18 cellular contexts compared by ENCODE assay signal in the genomic region with DNA sequence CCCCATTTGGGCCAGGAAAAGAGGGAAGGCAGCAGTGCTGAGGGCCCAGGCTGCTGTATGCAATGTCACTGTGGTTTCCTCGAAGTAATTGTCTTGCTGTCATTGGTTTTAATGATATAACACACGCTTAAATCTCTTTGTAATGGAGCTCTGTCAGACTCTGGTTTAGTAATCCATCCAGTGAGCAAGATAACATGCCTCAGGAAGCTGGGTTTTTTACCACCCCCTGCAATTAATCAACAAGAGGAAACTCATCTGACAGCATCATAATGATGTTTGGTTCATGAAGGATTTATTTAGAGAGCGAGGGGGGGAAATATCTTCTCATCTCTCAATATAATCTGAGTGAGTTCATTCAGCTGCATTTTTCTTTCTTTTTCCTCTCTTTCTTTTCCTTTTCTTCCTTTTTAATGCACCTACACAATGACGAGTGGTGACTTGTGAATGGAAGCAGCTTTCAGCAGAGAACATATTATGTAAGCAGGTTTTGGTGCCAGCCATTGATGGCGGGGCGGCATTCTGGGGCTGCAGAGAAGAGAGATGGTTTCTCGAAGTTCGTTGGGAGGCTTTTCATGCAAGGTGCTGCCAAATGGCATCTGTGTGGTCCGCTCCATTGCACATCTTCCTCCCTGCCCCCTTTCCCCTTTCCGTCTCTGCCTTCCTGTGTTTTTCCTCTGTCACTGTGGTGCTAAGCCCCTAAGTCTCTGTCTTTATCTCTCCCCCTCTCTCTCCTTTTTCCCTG. TPM values are rescaled to one million over a fixed set of nuclear protein-coding genes. Genes with fewer than 3 reads are reported as not detected.
A peak's percentile ranks its signal among the peaks of the same experiment; 100 is the strongest.
DNase-seq lines count a peak whose midpoint lies in the region; ATAC-seq and TF ChIP-seq lines count a peak whose summit lies in the region.
"Had no signal": no experiment of that assay in that cellular context is flagged by ENCODE, and none has a peak within 500 bp of the region (broad histone marks: within the 10 kb centered on the region; RNA-seq: fewer than 3 reads in every experiment).

No MANE protein-coding gene starts in this region.

- H3K27ac Mint-ChIP-seq in activated CD4-positive, alpha-beta T cell treated with anti-CD3 and anti-CD28 coated beads for 36 hours, result peak overlapping the region; percentile 20
- H3K27ac Mint-ChIP-seq: CD8-positive, alpha-beta T cell had no signal

- no peak for DNase-seq in activated CD4-positive, alpha-beta T cell treated with anti-CD3 and anti-CD28 coated beads for 36 hours
- no peak for DNase-seq in activated CD4-positive, alpha-beta T cell treated with anti-CD3 and anti-CD28 coated beads for 1 hour
- DNase-seq in UCSD-AML1 (lab: John Stamatoyannopoulos, UW; ENCODE audit: unreplicated experiment) (peak; percentile 51), head of caudate nucleus (peak in 39 of 42 donors; percentile 19 to 79 (median 48)), DMS153 (lab: John Stamatoyannopoulos, UW) (no peak), left ventricle myocardium superior (no peak), psoas muscle (no peak)
- DNase-seq: ACHN; CD8-positive, alpha-beta T cell; gastrocnemius medialis; NCI-H526 treated with DMSO at 0.1 percent for 48 hours had no signal

- peaks cover 2% of the 10 kb centered on the region for H3K4me1 Mint-ChIP-seq in activated CD4-positive, alpha-beta T cell treated with anti-CD3 and anti-CD28 coated beads for 36 hours

- H3K9me3 Mint-ChIP-seq in activated CD4-positive, alpha-beta T cell treated with anti-CD3 and anti-CD28 coated beads for 36 hours (ENCODE audit: low read depth), result no peaks in the 10 kb centered on the region
- H3K9me3 Mint-ChIP-seq: CD8-positive, alpha-beta T cell; central memory CD8-positive, alpha-beta T cell; neural crest cell had no signal

- peaks cover 2 to 8% (median 3%) of the 10 kb centered on the region in 3 donors for H3K27me3 ChIP-seq in psoas muscle (ENCODE audit: insufficient read depth in 3 of 3, low read length in 2 of 3)
- H3K27me3 ChIP-seq: gastrocnemius medialis, right atrium auricular region, vagina had no signal

- no peaks in the 10 kb centered on the region for H3K9me3 ChIP-seq in psoas muscle
- H3K9me3 ChIP-seq: gastrocnemius medialis, right atrium auricular region, vagina had no signal

- H3K4me3 ChIP-seq in psoas muscle, result no peak overlapping the region
- H3K4me3 ChIP-seq: gastrocnemius medialis, lung, right atrium auricular region, vagina had no signal

- H3K36me3 Mint-ChIP-seq in activated CD4-positive, alpha-beta T cell treated with anti-CD3 and anti-CD28 coated beads for 36 hours (ENCODE audit: low read depth), result no peaks in the 10 kb centered on the region
- H3K36me3 Mint-ChIP-seq: CD8-positive, alpha-beta T cell had no signal

- H3K4me3 Mint-ChIP-seq in activated CD4-positive, alpha-beta T cell treated with anti-CD3 and anti-CD28 coated beads for 36 hours, result no peak overlapping the region
- H3K4me3 Mint-ChIP-seq: CD8-positive, alpha-beta T cell; central memory CD8-positive, alpha-beta T cell; neural crest cell had no signal

- POLR2A ChIA-PET in activated CD4-positive, alpha-beta T cell treated with anti-CD3 and anti-CD28 coated beads for 36 hours (lab: Charles Lee), result no interaction called here

- H3K27me3 Mint-ChIP-seq in activated CD4-positive, alpha-beta T cell treated with anti-CD3 and anti-CD28 coated beads for 36 hours, result peaks cover 46% of the 10 kb centered on the region

- no peak overlapping the region for H3K27ac ChIP-seq in psoas muscle
- H3K27ac ChIP-seq: gastrocnemius medialis, right atrium auricular region, vagina, VCaP had no signal

- no peak for ATAC-seq in activated CD4-positive, alpha-beta T cell treated with anti-CD3 and anti-CD28 coated beads for 36 hours
- no peak for ATAC-seq in left ventricle myocardium superior
- ATAC-seq in psoas muscle, result no peak
- no peak for ATAC-seq in GM19035 (IDR thresholded peaks at IDR 0.05; ENCODE audit: unreplicated experiment)
- ATAC-seq: CD8-positive, alpha-beta T cell; gastrocnemius medialis had no signal

- no peaks in the 10 kb centered on the region for H3K36me3 ChIP-seq in psoas muscle (ENCODE audit: insufficient read depth in 1 of 2, low read depth in 1 of 2)
- H3K36me3 ChIP-seq: gastrocnemius medialis, right atrium auricular region, vagina had no signal

- 26 to 34% (median 29%) methylated on average over 10 of the region's 10 CpGs for WGBS in psoas muscle, 3 donors

- H3K4me1 ChIP-seq in psoas muscle, result no peaks in the 10 kb centered on the region
- H3K4me1 ChIP-seq: gastrocnemius medialis, right atrium auricular region, vagina had no signal

- CTCF ChIA-PET in activated CD4-positive, alpha-beta T cell treated with anti-CD3 and anti-CD28 coated beads for 36 hours (lab: Charles Lee), result interaction anchor here (1.0 to 1.2 kb wide), 2 partner anchors 14 to 105 kb away, joined by 3 read pairs; no protein-coding TSS in a partner anchor

- intact Hi-C loops in activated CD4-positive, alpha-beta T cell treated with anti-CD3 and anti-CD28 coated beads for 36 hours (cut with DNase I, micrococcal nuclease), result no loop called here
- intact Hi-C loops in head of caudate nucleus (cut with DNase I), result no loop called here
- intact Hi-C loops in left ventricle myocardium superior (cut with micrococcal nuclease), result no loop called here
- intact Hi-C loops in psoas muscle (cut with DNase I), result no loop called here

- TF ChIP-seq CTCF in psoas muscle (IDR thresholded peaks at IDR 0.05), result no peak

RNA-seq across cellular contexts. Expression of gene RPH3A, which starts 6.6 kb away (rescaled TPM):
- not detected for total RNA-seq in activated CD4-positive, alpha-beta T cell treated with anti-CD3 and anti-CD28 coated beads for 36 hours
- not detected for total RNA-seq in left ventricle myocardium superior
- total RNA-seq in psoas muscle, result under 1 TPM in 2 of 4 donors, not detected in 2; 0.26 to 0.32 TPM
- under 1 TPM in 1 of 3 donors, not detected in 2; 0.26 TPM for polyA plus RNA-seq in psoas muscle
- total RNA-seq: CD8-positive, alpha-beta T cell; neural crest cell; right atrium auricular region had no signal

Comparison
In these comparisons a context has a peak if more than half of its experiments do, and no peak if none do; other contexts are left out.
1. DNase-seq: peak in UCSD-AML1 (single experiment) and head of caudate nucleus (39 of 42); none in activated CD4-positive, alpha-beta T cell treated with anti-CD3 and anti-CD28 coated beads for 36 hours (single experiment), activated CD4-positive, alpha-beta T cell treated with anti-CD3 and anti-CD28 coated beads for 1 hour (single experiment), DMS153 (single experiment), left ventricle myocardium superior (single experiment) and psoas muscle (0 of 2).